In genomic region chr3:34078418-34078817, GRCh38 we compare ENCODE assay signal across 18 cellular contexts.
DNase-seq lines count a peak whose midpoint lies in the region; ATAC-seq, FAIRE-seq and TF ChIP-seq lines count a peak whose summit lies in the region.
"Had no signal": no experiment of that assay in that cellular context is flagged by ENCODE, and none has a peak within 500 bp of the region (broad histone marks: within the 10 kb centered on the region; RNA-seq: fewer than 3 reads in every experiment).

No MANE protein-coding gene starts in this region.

- no peaks in the 10 kb centered on the region for H3K36me3 Mint-ChIP-seq in brain

- DNase-seq in GM12892 (ENCODE audit: insufficient read length) (no peak), iPS-NIHi7 (ENCODE audit: extremely low spot score) (peak; percentile 5), omental fat pad (ENCODE audit: low spot score) (no peak), HEK293T (ENCODE audit: extremely low spot score) (no peak)
- DNase-seq: Calu3; CD4-positive, alpha-beta T cell; DMS 273 treated with DMSO at 0.1 percent for 48 hours; DMS79 treated with DMSO at 0.1 percent for 48 hours; EL; HFFc6 had no signal

- TF ChIP-seq POLR2A in GM12892 (IDR thresholded peaks at IDR 0.05; ENCODE audit: low read depth, low read length): no peak

- peak overlapping the region; percentile 67 to 98 (median 85) for H3K27ac Mint-ChIP-seq in brain
- H3K27ac Mint-ChIP-seq: B cell; CD4-positive, alpha-beta T cell; HFFc6 had no signal

- H3K4me3 Mint-ChIP-seq in brain: peak overlapping the region in 3 of 5 experiments; percentile 37 to 64 (median 59)
- H3K4me3 Mint-ChIP-seq: CD4-positive, alpha-beta T cell; HFFc6 had no signal

- TF ChIP-seq CTCF in brain (conservative IDR thresholded peaks at IDR 0.05) (no peak), omental fat pad (IDR thresholded peaks at IDR 0.05) (no peak)

- CTCF ChIA-PET in HEK293T (lab: Yijun Ruan, JAX): no interaction called here

- POLR2A ChIA-PET in HEK293T (lab: Yijun Ruan, JAX): no interaction called here

- H3K27me3 Mint-ChIP-seq in brain: no peaks in the 10 kb centered on the region
- H3K27me3 Mint-ChIP-seq: B cell; CD4-positive, alpha-beta T cell had no signal

- peaks cover 3 to 24% (median 19%) of the 10 kb centered on the region in 5 experiments for H3K9me3 Mint-ChIP-seq in brain
- H3K9me3 Mint-ChIP-seq: HFFc6 had no signal

- ATAC-seq in omental fat pad (ENCODE audit: low FRiP score) (peak; percentile 48), GM18498 (IDR thresholded peaks at IDR 0.05; ENCODE audit: unreplicated experiment) (no peak), HG03354 (IDR thresholded peaks at IDR 0.05; ENCODE audit: poor library complexity, severe bottlenecking, unreplicated experiment) (no peak), GM19035 (IDR thresholded peaks at IDR 0.05; ENCODE audit: unreplicated experiment) (no peak)
- ATAC-seq: HepG2 had no signal

- FAIRE-seq in GM12892 (lab: Jason Lieb, UNC): peak; percentile 30
- FAIRE-seq: H1, HepG2, HTR-8/SVneo had no signal

- peaks cover 22% of the 10 kb centered on the region for H3K4me1 Mint-ChIP-seq in brain

TF ChIP-seq in HEK293T, 16 proteins besides CTCF, POLR2A, EP300 and RAD21:
- no peak for TF ChIP-seq ZNF384 (IDR thresholded peaks at IDR 0.05)
- TF ChIP-seq L3MBTL2 (conservative IDR thresholded peaks at IDR 0.05): no peak
- no peak for TF ChIP-seq NFRKB (IDR thresholded peaks at IDR 0.05)
- TF ChIP-seq SP1 (IDR thresholded peaks at IDR 0.05): no peak
- TF ChIP-seq PKNOX1 (IDR thresholded peaks at IDR 0.05): no peak
- no peak for TF ChIP-seq CTBP1 (IDR thresholded peaks at IDR 0.05; ENCODE audit: borderline replicate concordance)
- TF ChIP-seq FOXA1 (IDR thresholded peaks at IDR 0.05): no peak
- TF ChIP-seq FOXM1 (IDR thresholded peaks at IDR 0.05; ENCODE audit: borderline replicate concordance): no peak
- no peak for TF ChIP-seq HDGF (IDR thresholded peaks at IDR 0.05; ENCODE audit: borderline replicate concordance)
- TF ChIP-seq SUZ12 (IDR thresholded peaks at IDR 0.05): no peak
- no peak for TF ChIP-seq ELF4 (IDR thresholded peaks at IDR 0.05)
- no peak for TF ChIP-seq BHLHE40 (IDR thresholded peaks at IDR 0.05; ENCODE audit: borderline replicate concordance)
- no peak for TF ChIP-seq ARNT (IDR thresholded peaks at IDR 0.05)
- no peak for TF ChIP-seq FOXK2 (IDR thresholded peaks at IDR 0.05)
- TF ChIP-seq TARDBP (IDR thresholded peaks at IDR 0.05): no peak
- TF ChIP-seq LEF1 (IDR thresholded peaks at IDR 0.05; ENCODE audit: borderline replicate concordance): no peak
